1 cellular context compared by ENCODE assay signal in the genomic region with DNA sequence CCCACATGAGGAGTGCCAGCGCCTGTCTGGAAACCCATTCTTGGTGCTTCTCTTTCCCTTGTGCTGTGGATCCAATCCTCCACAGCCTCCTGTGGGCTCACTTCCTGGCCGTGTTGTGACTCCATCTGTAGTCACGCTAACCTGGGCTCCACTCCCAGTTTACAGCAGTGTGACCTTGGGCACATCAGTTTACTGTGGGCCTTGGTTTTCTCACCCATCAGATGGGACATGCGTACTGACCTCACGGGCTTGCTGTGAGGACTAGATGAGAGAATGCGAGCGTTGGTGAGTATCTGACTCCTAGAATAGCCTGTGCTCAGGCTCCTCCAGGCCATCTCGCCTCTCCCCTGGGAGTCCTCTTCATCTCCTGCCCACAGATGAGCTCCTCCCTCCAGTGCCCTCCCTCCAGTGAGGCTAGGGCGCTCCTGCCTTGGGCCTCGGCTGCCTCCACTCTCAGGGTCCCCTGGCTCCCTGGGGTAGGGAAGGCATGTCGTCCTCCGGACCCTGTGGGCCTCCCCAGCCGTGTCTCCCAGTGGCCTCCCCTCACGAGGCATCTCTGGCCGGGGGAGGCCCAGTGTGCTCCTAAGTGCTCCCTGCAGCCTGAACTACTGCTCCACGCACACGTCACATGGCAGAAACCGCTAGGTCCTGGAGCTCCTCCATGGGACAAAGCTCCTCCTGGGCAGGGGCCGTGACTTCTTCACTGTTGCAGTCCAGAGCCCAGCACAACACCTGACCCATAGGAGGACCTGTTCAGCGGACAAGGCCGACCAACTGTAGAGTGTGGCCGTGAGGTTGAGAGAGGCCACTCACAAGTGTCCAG.
TF ChIP-seq lines count a peak whose summit lies in the region.

No MANE protein-coding gene starts in this region.

TF ChIP-seq in K562, 482 proteins besides CTCF, POLR2A, EP300 and RAD21:
- peak; percentile 69; the same call in 1 of the 2 replicates for TF ChIP-seq ZNF263 (CRISPR knock-in tag; IDR thresholded peaks at IDR 0.05; ENCODE audit: borderline replicate concordance)
- TF ChIP-seq, protein P1, sequence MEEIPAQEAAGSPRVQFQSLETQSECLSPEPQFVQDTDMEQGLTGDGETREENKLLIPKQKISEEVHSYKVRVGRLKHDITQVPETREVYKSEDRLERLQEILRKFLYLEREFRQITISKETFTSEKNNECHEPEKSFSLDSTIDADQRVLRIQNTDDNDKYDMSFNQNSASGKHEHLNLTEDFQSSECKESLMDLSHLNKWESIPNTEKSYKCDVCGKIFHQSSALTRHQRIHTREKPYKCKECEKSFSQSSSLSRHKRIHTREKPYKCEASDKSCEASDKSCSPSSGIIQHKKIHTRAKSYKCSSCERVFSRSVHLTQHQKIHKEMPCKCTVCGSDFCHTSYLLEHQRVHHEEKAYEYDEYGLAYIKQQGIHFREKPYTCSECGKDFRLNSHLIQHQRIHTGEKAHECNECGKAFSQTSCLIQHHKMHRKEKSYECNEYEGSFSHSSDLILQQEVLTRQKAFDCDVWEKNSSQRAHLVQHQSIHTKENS (CRISPR knock-in tag; IDR thresholded peaks at IDR 0.05) = no peak
